In the genomic region with DNA sequence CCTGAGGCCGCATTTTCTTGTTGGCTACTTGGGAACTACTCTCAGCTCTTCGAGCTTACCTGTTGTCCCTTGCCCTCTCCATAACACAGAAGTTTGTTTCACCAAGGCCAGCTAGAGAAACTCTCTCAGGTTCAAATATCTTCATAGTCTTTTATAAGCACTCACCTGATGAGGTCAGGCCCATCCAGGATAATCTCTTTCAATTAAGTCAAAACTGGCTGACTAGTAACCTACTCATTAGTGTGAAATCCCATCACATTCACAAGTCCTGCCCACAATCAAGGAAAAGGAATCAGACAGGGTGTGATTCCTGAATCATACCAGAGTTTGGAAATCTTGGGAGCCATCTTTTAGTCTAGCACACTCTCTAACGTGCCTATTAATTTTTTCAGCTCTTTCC, we compare ENCODE assay signal across 11 cellular contexts.
"Had no signal": no experiment of that assay in that cellular context is flagged by ENCODE, and none has a peak within 500 bp of the region (broad histone marks: within the 10 kb centered on the region; RNA-seq: fewer than 3 reads in every experiment).

No MANE protein-coding gene starts in this region.

- H2AFZ ChIP-seq: GM23248, GM23338 had no signal

- FAIRE-seq: H1, H54 had no signal

- H3K4me1 ChIP-seq: HAP-1 had no signal

- DNase-seq: GM23248, GOT3, H7, H9, HCEC 1CT, HFFc6 had no signal

- H3K4me3 ChIP-seq: GM23248, GM23338, HAP-1 had no signal

- H3K9me3 ChIP-seq: HAP-1 had no signal

- H3K4me2 ChIP-seq: GM23338 had no signal

- H3K36me3 ChIP-seq: HAP-1 had no signal

- H3K9ac ChIP-seq: GM23248 had no signal

- ATAC-seq: GM23338, HCT116 had no signal

- H3K27ac ChIP-seq: GM23248 had no signal

- H3K4me3 Mint-ChIP-seq: GM23338, H9, HFFc6 had no signal

- H3K27ac Mint-ChIP-seq: GM23338, H9, HFFc6 had no signal
